15 cellular contexts compared by ENCODE assay signal in the genomic region with DNA sequence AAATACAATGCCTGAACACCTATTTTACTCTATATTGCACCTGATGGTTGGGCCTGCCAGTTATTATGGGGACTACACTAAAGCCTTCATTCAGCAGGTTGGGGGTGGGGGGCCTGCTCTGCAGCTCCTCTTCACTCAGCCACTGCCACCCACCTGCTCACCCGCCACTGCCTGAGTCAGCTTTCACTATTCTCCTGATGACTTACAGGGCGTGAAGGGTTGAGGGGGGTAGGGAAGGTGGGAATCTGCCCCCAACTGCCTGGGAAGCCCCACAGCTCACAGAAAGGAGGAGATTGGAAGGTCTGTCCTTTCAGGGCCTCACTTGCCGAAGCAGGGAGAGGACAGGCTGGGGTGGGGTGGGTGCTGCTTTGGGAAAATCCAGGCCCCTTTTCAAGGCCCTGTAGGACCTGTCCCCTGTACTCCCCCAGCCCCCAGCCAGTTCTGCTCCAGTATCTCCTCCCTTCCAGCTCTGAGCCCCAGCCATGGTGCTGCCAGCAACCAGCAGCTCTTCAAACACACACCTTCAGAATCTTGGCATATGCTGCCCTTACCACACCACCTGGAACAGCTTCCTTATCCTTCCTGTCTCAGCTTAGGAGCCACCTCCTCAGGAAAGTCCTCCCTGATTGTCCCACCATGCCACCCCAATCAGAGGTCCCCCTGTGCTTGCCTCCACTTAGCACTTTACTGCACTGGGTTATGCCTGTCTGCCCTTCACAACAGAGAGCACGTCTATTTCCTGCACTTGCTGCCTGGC. TPM values are rescaled to one million over a fixed set of nuclear protein-coding genes. Genes with fewer than 3 reads are reported as not detected.
DNase-seq lines count a peak whose midpoint lies in the region; ATAC-seq and TF ChIP-seq lines count a peak whose summit lies in the region.
"Had no signal": no experiment of that assay in that cellular context is flagged by ENCODE, and none has a peak within 500 bp of the region (broad histone marks: within the 10 kb centered on the region; RNA-seq: fewer than 3 reads in every experiment).

No MANE protein-coding gene starts in this region.

- H3K23ac ChIP-seq in mesenchymal stem cell (ENCODE audit: low read length in 2 of 2) = no peak overlapping the region

- no peak overlapping the region for H2BK15ac ChIP-seq in mesenchymal stem cell (ENCODE audit: low read depth, poor library complexity, severe bottlenecking)

- peaks cover 43% of the 10 kb centered on the region for H3K4me1 ChIP-seq in mesenchymal stem cell (ENCODE audit: control insufficient read depth, insufficient read depth, low read depth, low read length)
- peaks cover 11% of the 10 kb centered on the region for H3K4me1 ChIP-seq in suprapubic skin

- no peak overlapping the region for H3K4me2 ChIP-seq in mesenchymal stem cell (ENCODE audit: low read length, poor library complexity, severe bottlenecking)

- no peak for TF ChIP-seq EP300 in suprapubic skin (IDR thresholded peaks at IDR 0.05)

- no peak overlapping the region for H3K27ac ChIP-seq in mesenchymal stem cell (ENCODE audit: low read length, poor library complexity, severe bottlenecking)
- H3K27ac ChIP-seq in suprapubic skin = no peak overlapping the region
- H3K27ac ChIP-seq: neutrophil had no signal

- no peaks in the 10 kb centered on the region for H3K79me1 ChIP-seq in mesenchymal stem cell (replicated peaks; ENCODE audit: low read length, poor library complexity, severe bottlenecking)

- H3K9me3 Mint-ChIP-seq in activated CD4-positive, alpha-beta T cell treated with anti-CD3 and anti-CD28 coated beads, Interleukin-2, amount 10 ng/mL, durations not matched to agents 24 days and 14 days = no peaks in the 10 kb centered on the region
- H3K9me3 Mint-ChIP-seq in activated CD8-positive, alpha-beta T cell treated with anti-CD3 and anti-CD28 coated beads for 36 hours = no peaks in the 10 kb centered on the region
- H3K9me3 Mint-ChIP-seq: stimulated activated naive B cell treated with anti-CD40 and anti-IgM and Interleukin-4, amounts not matched to agents 10 μg/mL and 1 μg/mL and 100 μg/mL, for 72 hours had no signal

- H3K9me3 ChIP-seq in mesenchymal stem cell (ENCODE audit: control insufficient read depth, low read length) = no peaks in the 10 kb centered on the region
- no peaks in the 10 kb centered on the region for H3K9me3 ChIP-seq in suprapubic skin
- H3K9me3 ChIP-seq: HAP-1, neutrophil had no signal

- H3K27me3 Mint-ChIP-seq in activated CD4-positive, alpha-beta T cell treated with anti-CD3 and anti-CD28 coated beads, Interleukin-2, amount 10 ng/mL, durations not matched to agents 24 days and 14 days = no peaks in the 10 kb centered on the region
- H3K27me3 Mint-ChIP-seq in activated CD8-positive, alpha-beta T cell treated with anti-CD3 and anti-CD28 coated beads for 36 hours = peaks cover under 1% of the 10 kb centered on the region
- H3K27me3 Mint-ChIP-seq: stimulated activated naive B cell treated with anti-CD40 and anti-IgM and Interleukin-4, amounts not matched to agents 10 μg/mL and 1 μg/mL and 100 μg/mL, for 72 hours had no signal

- no peak overlapping the region for H3K9ac ChIP-seq in mesenchymal stem cell (ENCODE audit: low read length)

- no peak overlapping the region for H2AFZ ChIP-seq in mesenchymal stem cell (ENCODE audit: low read depth, low read length)

- H3K27me3 ChIP-seq in mesenchymal stem cell (ENCODE audit: control insufficient read depth in 1 of 2, insufficient read depth in 1 of 2, low read length in 2 of 2) (no peaks in the 10 kb centered on the region), suprapubic skin (no peaks in the 10 kb centered on the region)
- H3K27me3 ChIP-seq: neutrophil had no signal

- no peak overlapping the region for H4K91ac ChIP-seq in mesenchymal stem cell (ENCODE audit: low read length)

- no peak overlapping the region for H3K27ac Mint-ChIP-seq in activated CD4-positive, alpha-beta T cell treated with anti-CD3 and anti-CD28 coated beads, Interleukin-2, amount 10 ng/mL, durations not matched to agents 24 days and 14 days
- H3K27ac Mint-ChIP-seq in activated CD8-positive, alpha-beta T cell treated with anti-CD3 and anti-CD28 coated beads for 36 hours = no peak overlapping the region
- H3K27ac Mint-ChIP-seq: stimulated activated naive B cell treated with anti-CD40 and anti-IgM and Interleukin-4, amounts not matched to agents 10 μg/mL and 1 μg/mL and 100 μg/mL, for 72 hours had no signal

- no peak overlapping the region for H3K4me3 Mint-ChIP-seq in activated CD4-positive, alpha-beta T cell treated with anti-CD3 and anti-CD28 coated beads, Interleukin-2, amount 10 ng/mL, durations not matched to agents 24 days and 14 days
- H3K4me3 Mint-ChIP-seq in activated CD8-positive, alpha-beta T cell treated with anti-CD3 and anti-CD28 coated beads for 36 hours = no peak overlapping the region
- H3K4me3 Mint-ChIP-seq: stimulated activated naive B cell treated with anti-CD40 and anti-IgM and Interleukin-4, amounts not matched to agents 10 μg/mL and 1 μg/mL and 100 μg/mL, for 72 hours had no signal

- H2BK12ac ChIP-seq in mesenchymal stem cell (ENCODE audit: low read length in 2 of 2) = no peak overlapping the region

- H3K4ac ChIP-seq in mesenchymal stem cell (ENCODE audit: low read depth in 1 of 2, low read length in 2 of 2) = no peak overlapping the region

- no peak for TF ChIP-seq POLR2A in suprapubic skin (IDR thresholded peaks at IDR 0.05)

- CTCF ChIA-PET in activated CD8-positive, alpha-beta T cell treated with anti-CD3 and anti-CD28 coated beads for 36 hours (lab: Charles Lee) = interaction anchor here (1.0 to 1.4 kb wide), 4 partner anchors 21 to 119 kb away, joined by 3 to 4 read pairs (median 3); no protein-coding TSS in a partner anchor

- 70% methylated on average over 3 of the region's 4 CpGs for WGBS in mesenchymal stem cell
- WGBS in suprapubic skin = 94% methylated on average over 3 of the region's 4 CpGs

- no peak for TF ChIP-seq CTCF in activated CD8-positive, alpha-beta T cell treated with anti-CD3 and anti-CD28 coated beads for 36 hours (IDR thresholded peaks at IDR 0.05)
- no peak for TF ChIP-seq CTCF in suprapubic skin (IDR thresholded peaks at IDR 0.05)

- H3K36me3 ChIP-seq in mesenchymal stem cell (ENCODE audit: control insufficient read depth in 1 of 2, insufficient read depth in 2 of 2, low read depth in 1 of 2, low read length in 2 of 2) (no peaks in the 10 kb centered on the region), suprapubic skin (no peaks in the 10 kb centered on the region)
- H3K36me3 ChIP-seq: HAP-1, neutrophil had no signal

- H3K14ac ChIP-seq in mesenchymal stem cell (ENCODE audit: low read length in 2 of 2) = no peak overlapping the region

- no peak overlapping the region for H3K18ac ChIP-seq in mesenchymal stem cell (ENCODE audit: low read depth in 1 of 2, low read length in 2 of 2)

- POLR2A ChIA-PET in activated CD8-positive, alpha-beta T cell treated with anti-CD3 and anti-CD28 coated beads for 36 hours (lab: Charles Lee) = interaction anchor here (0.8 kb wide), 1 partner anchor 37 kb away, joined by 4 read pairs; no protein-coding TSS in a partner anchor

- H2BK120ac ChIP-seq in mesenchymal stem cell (ENCODE audit: low read depth, low read length) = no peak overlapping the region

- intact Hi-C loops in activated CD4-positive, alpha-beta T cell treated with anti-CD3 and anti-CD28 coated beads, Interleukin-2, amount 10 ng/mL, durations not matched to agents 24 days and 14 days (cut with micrococcal nuclease) = loop anchor here (1.0 to 2.0 kb wide), 2 partner anchors 15 to 17 kb away; no protein-coding TSS in a partner anchor
- intact Hi-C loops in activated CD8-positive, alpha-beta T cell treated with anti-CD3 and anti-CD28 coated beads for 36 hours (cut with micrococcal nuclease) = no loop called here

- H3K4me3 ChIP-seq in mesenchymal stem cell (ENCODE audit: insufficient read depth in 1 of 2, low read depth in 1 of 2, low read length in 2 of 2) (no peak overlapping the region), suprapubic skin (no peak overlapping the region)
- H3K4me3 ChIP-seq: HAP-1 had no signal

- H3K36me3 Mint-ChIP-seq in activated CD4-positive, alpha-beta T cell treated with anti-CD3 and anti-CD28 coated beads, Interleukin-2, amount 10 ng/mL, durations not matched to agents 24 days and 14 days (ENCODE audit: low read depth) = no peaks in the 10 kb centered on the region
- H3K36me3 Mint-ChIP-seq in activated CD8-positive, alpha-beta T cell treated with anti-CD3 and anti-CD28 coated beads for 36 hours (ENCODE audit: low read depth) = no peaks in the 10 kb centered on the region
- H3K36me3 Mint-ChIP-seq: stimulated activated naive B cell treated with anti-CD40 and anti-IgM and Interleukin-4, amounts not matched to agents 10 μg/mL and 1 μg/mL and 100 μg/mL, for 72 hours had no signal

- H4K8ac ChIP-seq in mesenchymal stem cell (ENCODE audit: low read length) = no peak overlapping the region

- peak; percentile 50 for DNase-seq in activated CD4-positive, alpha-beta T cell treated with anti-CD3 and anti-CD28 coated beads for 48 hours
- DNase-seq in activated CD4-positive, alpha-beta T cell treated with anti-CD3 and anti-CD28 coated beads, Interleukin-2, amount 10 ng/mL, durations not matched to agents 24 days and 14 days = no peak
- peak; percentile 72 for DNase-seq in activated CD8-positive, alpha-beta T cell treated with anti-CD3 and anti-CD28 coated beads for 36 hours
- no peak for DNase-seq in mesenchymal stem cell
- peak; percentile 15 for DNase-seq in stimulated activated CD8-positive, alpha-beta memory T cell treated with anti-CD3 and anti-CD28 coated beads, Interleukin-4, amount 100 ng/mL, for 24 hours (ENCODE audit: low read depth)
- DNase-seq in DMS 273 (lab: John Stamatoyannopoulos, UW; ENCODE audit: unreplicated experiment) = no peak
- DNase-seq in NOMO-1 treated with DMSO at 0.1 percent for 48 hours (lab: John Stamatoyannopoulos, UW; ENCODE audit: unreplicated experiment) = no peak
- no peak for DNase-seq in suprapubic skin (ENCODE audit: low spot score in 2 of 2)
- DNase-seq: DND-41; kidney glomerular epithelial cell; NCI-H526; Right ventricle myocardium superior; stimulated activated naive B cell treated with anti-CD40 and anti-IgM and Interleukin-4, amounts not matched to agents 10 μg/mL and 1 μg/mL and 100 μg/mL, for 72 hours had no signal

- peaks cover 16% of the 10 kb centered on the region for H3K4me1 Mint-ChIP-seq in activated CD4-positive, alpha-beta T cell treated with anti-CD3 and anti-CD28 coated beads, Interleukin-2, amount 10 ng/mL, durations not matched to agents 24 days and 14 days
- peaks cover 20% of the 10 kb centered on the region for H3K4me1 Mint-ChIP-seq in activated CD8-positive, alpha-beta T cell treated with anti-CD3 and anti-CD28 coated beads for 36 hours (ENCODE audit: low read depth)

- H2BK5ac ChIP-seq in mesenchymal stem cell (ENCODE audit: low read depth, low read length, poor library complexity, severe bottlenecking) = no peak overlapping the region

- peak overlapping the region; percentile 49 for H2AK5ac ChIP-seq in mesenchymal stem cell (ENCODE audit: low read length, severe bottlenecking)

- peak; percentile 81 for ATAC-seq in activated CD8-positive, alpha-beta T cell treated with anti-CD3 and anti-CD28 coated beads for 36 hours
- ATAC-seq: stimulated activated naive B cell treated with anti-CD40 and anti-IgM and Interleukin-4, amounts not matched to agents 10 μg/mL and 1 μg/mL and 100 μg/mL, for 72 hours had no signal

RNA-seq across cellular contexts. Expression of a gene that starts 33.1 kb away (rescaled TPM):
- total RNA-seq in activated CD4-positive, alpha-beta T cell treated with anti-CD3 and anti-CD28 coated beads, Interleukin-2, amount 10 ng/mL, durations not matched to agents 24 days and 14 days = 32.8 and 34.8 TPM in 2 replicates
- total RNA-seq in activated CD8-positive, alpha-beta T cell treated with anti-CD3 and anti-CD28 coated beads for 36 hours = 10 to 100 TPM; 36.2 to 37.7 TPM
- polyA plus RNA-seq in mesenchymal stem cell (2013, experiment 1 of 2) = 49.1 TPM
- 48.1 TPM for polyA plus RNA-seq in mesenchymal stem cell (2013, experiment 2 of 2)
- 10 to 100 TPM; 44.7 to 72.7 (median 65.6) TPM for total RNA-seq in suprapubic skin

Comparison
In these comparisons a context has a peak if more than half of its experiments do, and no peak if none do; other contexts are left out.
1. DNase-seq: peak in activated CD4-positive, alpha-beta T cell treated with anti-CD3 and anti-CD28 coated beads for 48 hours (single experiment), activated CD8-positive, alpha-beta T cell treated with anti-CD3 and anti-CD28 coated beads for 36 hours (single experiment) and stimulated activated CD8-positive, alpha-beta memory T cell treated with anti-CD3 and anti-CD28 coated beads, Interleukin-4, amount 100 ng/mL, for 24 hours (single experiment); none in activated CD4-positive, alpha-beta T cell treated with anti-CD3 and anti-CD28 coated beads, Interleukin-2, amount 10 ng/mL, durations not matched to agents 24 days and 14 days (single experiment), mesenchymal stem cell (single experiment), DMS 273 (single experiment), NOMO-1 treated with DMSO at 0.1 percent for 48 hours (single experiment) and suprapubic skin (0 of 2).